ENCODE assay signal across 1 cellular context in genomic region chr3:38347421-38348200, GRCh38.
TF ChIP-seq lines count a peak whose summit lies in the region.

No MANE protein-coding gene starts in this region.

TF ChIP-seq in IMR-90, 13 proteins besides CTCF, POLR2A, EP300 and RAD21 (continued from another document):
- TF ChIP-seq RCOR1 (IDR thresholded peaks at IDR 0.05; ENCODE audit: insufficient replicate concordance, low read length) (no peak), CEBPB (IDR thresholded peaks at IDR 0.05; ENCODE audit: low read depth, low read length) (no peak), MXI1 (IDR thresholded peaks at IDR 0.05; ENCODE audit: borderline replicate concordance, low read depth, low read length) (no peak), FOS (IDR thresholded peaks at IDR 0.05; ENCODE audit: low read depth, low read length) (no peak)
